ENCODE assay signal across 8 cellular contexts in the genomic region with DNA sequence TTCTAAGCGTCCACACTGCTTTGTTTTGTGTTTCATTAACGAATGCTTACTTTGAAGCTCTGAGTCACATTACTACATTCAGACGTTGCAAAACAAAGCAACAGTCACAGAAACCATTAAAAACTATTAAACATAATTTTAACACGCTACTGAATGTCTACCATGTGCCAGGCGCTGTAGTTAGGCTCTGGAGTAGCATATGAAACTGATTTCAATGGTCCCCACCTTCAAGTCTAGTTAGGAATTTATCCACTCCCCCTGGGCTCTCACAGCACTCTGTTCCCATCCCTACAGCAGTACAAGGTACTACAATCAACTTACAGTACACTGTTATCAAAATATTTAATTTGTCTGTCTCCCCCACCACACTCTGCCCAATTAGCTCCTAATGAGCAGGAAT. TPM values are rescaled to one million over a fixed set of nuclear protein-coding genes. Genes with fewer than 3 reads are reported as not detected.
A peak's percentile ranks its signal among the peaks of the same experiment; 100 is the strongest.
DNase-seq lines count a peak whose midpoint lies in the region; ATAC-seq and TF ChIP-seq lines count a peak whose summit lies in the region.

No MANE protein-coding gene starts in this region.

- H3K36me3 ChIP-seq in SU-DHL-6 (ENCODE audit: low read length), result peaks cover 6% of the 10 kb centered on the region; the same call in 1 of the 2 replicates
- peaks cover 16% of the 10 kb centered on the region for H3K36me3 ChIP-seq in iPS-15b (ENCODE audit: control insufficient read depth, insufficient read depth, low read length)
- peaks cover 15% of the 10 kb centered on the region for H3K36me3 ChIP-seq in thymus (ENCODE audit: control insufficient read depth, insufficient read depth)

- peak overlapping the region; percentile 13; the same call in 1 of the 2 replicates for H3K27ac ChIP-seq in SU-DHL-6 (ENCODE audit: low read depth, low read length)
- H3K27ac ChIP-seq in thymus (ENCODE audit: low read depth), result no peak overlapping the region

- no peak for ATAC-seq in GM19035 (IDR thresholded peaks at IDR 0.05; ENCODE audit: unreplicated experiment)

- no peaks in the 10 kb centered on the region for H3K27me3 ChIP-seq in SU-DHL-6 (ENCODE audit: low read length)
- no peaks in the 10 kb centered on the region for H3K27me3 ChIP-seq in iPS-15b (ENCODE audit: control insufficient read depth, insufficient read depth, low read length)
- no peaks in the 10 kb centered on the region for H3K27me3 ChIP-seq in thymus (ENCODE audit: control insufficient read depth, insufficient read depth)

- H3K4me1 ChIP-seq in iPS-15b (ENCODE audit: control insufficient read depth, insufficient read depth, low read length), result no peaks in the 10 kb centered on the region
- H3K4me1 ChIP-seq in thymus (ENCODE audit: control insufficient read depth, insufficient read depth, low read length), result peaks cover 4% of the 10 kb centered on the region

- H3K79me2 ChIP-seq in SU-DHL-6 (ENCODE audit: insufficient read depth, low read length), result peaks cover 32% of the 10 kb centered on the region

- peak overlapping the region; percentile 36 for H2AFZ ChIP-seq in SU-DHL-6 (ENCODE audit: low read depth, low read length, severe bottlenecking)

- TF ChIP-seq CTCF in SU-DHL-6 (IDR thresholded peaks at IDR 0.05; ENCODE audit: insufficient read depth, low read length, poor library complexity, severe bottlenecking), result no peak

- 23% methylated on average over 5 of the region's 5 CpGs for WGBS in thymus

- H3K9me3 ChIP-seq in SU-DHL-6 (ENCODE audit: insufficient read depth, low read length), result no peaks in the 10 kb centered on the region
- no peaks in the 10 kb centered on the region for H3K9me3 ChIP-seq in iPS-15b (ENCODE audit: control insufficient read depth, insufficient read depth, low read length)
- H3K9me3 ChIP-seq in thymus (ENCODE audit: control insufficient read depth), result no peaks in the 10 kb centered on the region

- H4K20me1 ChIP-seq in SU-DHL-6 (ENCODE audit: low read depth, low read length), result 0 out of 2 replicates have a peak, but pooled peaks cover 3% of the 10 kb centered on the region

- H3K4me2 ChIP-seq in SU-DHL-6 (ENCODE audit: low read depth, low read length, poor library complexity, severe bottlenecking), result peak overlapping the region; percentile 83

- no peaks in the 10 kb centered on the region for H3K9me2 ChIP-seq in SU-DHL-6 (replicated peaks; ENCODE audit: insufficient read depth, low read length)

- peak; percentile 10 for DNase-seq in SIG-M5 treated with dmso at 0.1 percent for 504 hours (lab: John Stamatoyannopoulos, UW; ENCODE audit: unreplicated experiment)
- no peak for DNase-seq in SIG-M5 (lab: John Stamatoyannopoulos, UW)
- DNase-seq in NCI-H2171 treated with DMSO at 0.1 percent for 48 hours (lab: John Stamatoyannopoulos, UW), result no peak
- no peak for DNase-seq in GM19238 (ENCODE audit: insufficient read length, low spot score)

- H3K9ac ChIP-seq in SU-DHL-6 (ENCODE audit: low read length) (peak overlapping the region; percentile 92), iPS-15b (ENCODE audit: low read depth, low read length) (peak overlapping the region; percentile 71)

- peaks cover 7% of the 10 kb centered on the region for H3F3A ChIP-seq in SU-DHL-6 (ENCODE audit: insufficient read depth)

- H3K4me3 ChIP-seq in SU-DHL-6 (ENCODE audit: insufficient read depth, low read length, poor library complexity, severe bottlenecking), result peak overlapping the region; percentile 92
- peak overlapping the region; percentile 86 for H3K4me3 ChIP-seq in iPS-15b (ENCODE audit: low read depth, low read length)
- H3K4me3 ChIP-seq in thymus (ENCODE audit: low read length), result peak overlapping the region; percentile 82

RNA-seq across cellular contexts. Expression of a gene that starts 0.6 kb away (rescaled TPM):
- 125 TPM for polyA plus RNA-seq in thymus

RNA-seq across cellular contexts. Expression of a gene that starts 35.9 kb away (rescaled TPM):
- polyA plus RNA-seq in thymus, result 33.0 TPM

RNA-seq across cellular contexts. Expression of a gene that starts 41.8 kb away (rescaled TPM):
- 35.3 TPM for polyA plus RNA-seq in thymus
